8 cellular contexts compared by ENCODE assay signal in the genomic region with DNA sequence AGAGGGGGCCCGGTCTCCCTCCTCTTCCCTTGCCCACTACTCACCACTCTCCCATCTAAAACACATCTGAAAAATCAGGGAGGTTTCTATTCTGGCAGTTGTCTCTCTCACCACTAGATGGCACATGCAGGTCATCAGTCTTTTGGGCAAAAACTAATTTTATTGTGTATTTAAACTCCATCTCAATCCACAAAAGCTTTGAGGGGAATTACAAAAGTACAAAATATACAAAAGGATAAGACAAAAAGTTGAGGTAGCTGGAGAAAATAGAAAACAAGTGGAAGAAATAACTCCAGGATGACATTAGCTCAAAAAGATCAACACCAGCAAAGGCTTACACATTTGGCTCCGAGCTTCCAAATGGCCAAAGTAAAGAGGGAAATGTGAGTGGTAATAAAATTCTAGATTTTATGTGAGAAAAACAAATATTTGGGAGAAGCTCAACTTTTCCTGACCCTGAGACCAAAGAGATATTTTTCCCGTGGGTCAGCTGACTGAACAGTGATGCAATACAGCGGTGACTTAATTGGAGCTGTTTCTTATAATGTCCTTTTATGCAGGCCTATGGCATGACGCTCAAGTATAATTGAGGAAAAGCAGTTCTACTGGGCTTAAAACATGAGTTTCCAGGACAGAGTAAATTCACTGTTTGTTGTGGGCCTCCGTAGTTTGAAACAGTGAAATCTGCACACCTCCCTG.
DNase-seq lines count a peak whose midpoint lies in the region; ATAC-seq, FAIRE-seq and TF ChIP-seq lines count a peak whose summit lies in the region.

No MANE protein-coding gene starts in this region.

- ATAC-seq in GM21619 (IDR thresholded peaks at IDR 0.05; ENCODE audit: unreplicated experiment) (no peak), GM18511 (IDR thresholded peaks at IDR 0.05; ENCODE audit: unreplicated experiment) (no peak)

- peak; percentile 40 for FAIRE-seq in GM12892 (lab: Jason Lieb, UNC)

- peak; percentile 11 to 60 for DNase-seq in AML-193 (lab: John Stamatoyannopoulos, UW)
- no peak for DNase-seq in GM12892 (ENCODE audit: insufficient read length)
- peak; percentile 60 for DNase-seq in NCI-H2227 (lab: John Stamatoyannopoulos, UW; ENCODE audit: unreplicated experiment)
- peak; percentile 35 for DNase-seq in amniotic epithelial cell (ENCODE audit: low read depth)
- DNase-seq in kidney tubule cell (ENCODE audit: low spot score), result peak; percentile 34
- no peak for DNase-seq in middle frontal gyrus (ENCODE audit: extremely low spot score, low spot score)

- no peak for TF ChIP-seq POLR2A in GM12892 (IDR thresholded peaks at IDR 0.05; ENCODE audit: low read depth, low read length)

Comparison
In these comparisons a context has a peak if more than half of its experiments do, and no peak if none do; other contexts are left out.
1. DNase-seq: peak in AML-193 (2 of 2), NCI-H2227 (single experiment), amniotic epithelial cell (single experiment) and kidney tubule cell (single experiment); none in GM12892 (single experiment) and middle frontal gyrus (single experiment).